1 cellular context compared by ENCODE assay signal in the genomic region with DNA sequence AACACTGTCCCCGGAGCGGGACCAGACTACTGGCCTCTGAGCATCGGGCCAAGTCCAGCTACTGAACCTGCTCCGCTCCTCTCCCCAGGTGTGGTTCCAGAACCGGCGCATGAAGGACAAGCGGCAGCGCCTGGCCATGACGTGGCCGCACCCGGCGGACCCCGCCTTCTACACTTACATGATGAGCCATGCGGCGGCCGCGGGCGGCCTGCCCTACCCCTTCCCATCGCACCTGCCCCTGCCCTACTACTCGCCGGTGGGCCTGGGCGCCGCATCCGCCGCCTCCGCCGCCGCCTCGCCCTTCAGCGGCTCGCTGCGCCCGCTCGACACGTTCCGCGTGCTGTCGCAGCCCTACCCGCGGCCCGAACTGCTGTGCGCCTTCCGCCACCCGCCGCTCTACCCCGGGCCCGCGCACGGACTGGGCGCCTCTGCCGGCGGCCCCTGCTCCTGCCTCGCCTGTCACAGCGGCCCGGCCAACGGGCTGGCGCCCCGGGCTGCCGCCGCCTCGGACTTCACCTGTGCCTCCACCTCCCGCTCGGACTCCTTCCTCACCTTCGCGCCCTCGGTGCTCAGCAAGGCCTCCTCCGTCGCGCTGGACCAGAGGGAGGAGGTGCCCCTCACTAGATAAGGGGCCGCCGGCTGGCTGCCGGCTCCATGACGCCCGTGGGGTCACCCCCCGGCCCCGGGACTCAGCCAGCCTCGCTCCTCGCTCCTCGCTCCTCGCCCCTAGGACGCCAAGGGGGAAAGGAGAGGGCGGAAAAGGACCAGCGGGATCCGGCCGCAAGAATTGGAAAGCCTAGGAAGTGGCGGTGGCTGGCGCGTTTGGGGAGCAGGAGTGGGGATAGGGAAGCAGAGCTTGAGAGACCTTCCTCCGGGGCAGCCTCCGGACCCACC.
TF ChIP-seq lines count a peak whose summit lies in the region.

No MANE protein-coding gene starts in this region.

TF ChIP-seq in GM12878, 131 proteins besides CTCF, POLR2A, EP300 and RAD21:
- TF ChIP-seq SPI1 (IDR thresholded peaks at IDR 0.05; ENCODE audit: borderline replicate concordance, insufficient read depth, low read depth, low read length), result no peak
- no peak for TF ChIP-seq RAD51 (IDR thresholded peaks at IDR 0.05)
- TF ChIP-seq SUZ12 (IDR thresholded peaks at IDR 0.05; ENCODE audit: unreplicated experiment), result peak; percentile 82
